ENCODE assay signal across 22 cellular contexts in genomic region chr2:182098648-182099047, GRCh38.
"Had no signal": no experiment of that assay in that cellular context is flagged by ENCODE, and none has a peak within 500 bp of the region (broad histone marks: within the 10 kb centered on the region; RNA-seq: fewer than 3 reads in every experiment).

No MANE protein-coding gene starts in this region.

- H3K27ac ChIP-seq: coronary artery, dorsolateral prefrontal cortex, esophagus muscularis mucosa, gastrocnemius medialis, heart right ventricle, lower lobe of right lung had no signal

- H3K36me3 ChIP-seq: esophagus muscularis mucosa, gastrocnemius medialis, heart right ventricle, lower lobe of right lung had no signal

- DNase-seq: dermis blood vessel endothelial cell; dorsolateral prefrontal cortex; effector CD4-positive, alpha-beta T cell; effector memory CD4-positive, alpha-beta T cell; foreskin fibroblast; foreskin melanocyte; gastrocnemius medialis; glutamatergic neuron; head of caudate nucleus; heart right ventricle; hippocampal formation; left cardiac atrium; left ventricle myocardium superior; lower lobe of right lung; mesenchymal stem cell; naive thymus-derived CD4-positive, alpha-beta T cell had no signal

- H3K9me3 ChIP-seq: esophagus muscularis mucosa, gastrocnemius medialis, lower lobe of right lung had no signal

- H3K27me3 ChIP-seq: dorsolateral prefrontal cortex, esophagus muscularis mucosa, gastrocnemius medialis, heart right ventricle had no signal

- H3K4me3 ChIP-seq: coronary artery, dorsolateral prefrontal cortex, esophagus muscularis mucosa, gastrocnemius medialis, heart right ventricle, lower lobe of right lung had no signal

- FAIRE-seq: endothelial cell of umbilical vein, islet of Langerhans, keratinocyte had no signal

- H3K4me1 ChIP-seq: esophagus muscularis mucosa, gastrocnemius medialis, heart right ventricle, lower lobe of right lung had no signal

- ATAC-seq: gastrocnemius medialis; heart right ventricle; left cardiac atrium; left lobe of liver; left ventricle myocardium superior; lower lobe of right lung; naive thymus-derived CD4-positive, alpha-beta T cell had no signal
